In the genomic region with DNA sequence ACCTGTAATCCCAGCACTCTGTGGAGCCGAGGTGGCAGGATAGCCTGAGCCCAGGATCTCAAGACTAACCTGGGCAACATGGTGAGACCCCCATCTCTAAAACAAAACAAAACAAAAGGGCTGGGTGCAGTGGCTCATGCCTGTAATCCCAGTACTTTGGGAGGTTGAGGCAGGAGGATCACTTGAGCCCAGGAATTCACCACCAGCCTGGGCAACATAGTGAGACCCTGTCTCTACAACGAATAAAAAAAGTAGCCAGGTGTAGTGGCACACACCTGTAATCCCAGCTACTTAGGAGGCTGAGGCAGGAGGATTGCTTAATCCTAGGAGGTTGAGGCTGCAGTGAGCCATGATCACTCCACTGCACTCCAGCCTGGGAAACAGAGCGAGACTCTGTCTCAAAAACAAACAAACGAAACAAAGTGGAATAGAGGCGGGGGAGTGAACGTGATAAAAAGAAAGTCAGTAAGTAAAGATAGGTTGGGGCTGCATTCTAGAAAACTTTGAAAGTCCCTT, we compare ENCODE assay signal across 8 cellular contexts. TPM values are rescaled to one million over a fixed set of nuclear protein-coding genes. Genes with fewer than 3 reads are reported as not detected.
A peak's percentile ranks its signal among the peaks of the same experiment; 100 is the strongest.
DNase-seq lines count a peak whose midpoint lies in the region; ATAC-seq and TF ChIP-seq lines count a peak whose summit lies in the region.
"Not testable (repeated sequence)": the region's sequence is repeated elsewhere in the genome, so short reads cannot be mapped to it uniquely, and the experiment has no call there.

No MANE protein-coding gene starts in this region.

- not testable (repeated sequence) for H3K27me3 ChIP-seq in CD4-positive, alpha-beta T cell (ENCODE audit: control insufficient read depth, insufficient read depth, low read length); breast epithelium; heart right ventricle; rectal smooth muscle tissue (ENCODE audit: control insufficient read depth, insufficient read depth, low read length)

- not testable (repeated sequence) for ATAC-seq in CD4-positive, alpha-beta T cell (ENCODE audit: poor library complexity); T-helper 17 cell; heart right ventricle; naive thymus-derived CD8-positive, alpha-beta T cell

- 83 to 85% methylated on average over 6 of the region's 6 CpGs for WGBS in heart right ventricle, 2 donors

- intact Hi-C loops in CD4-positive, alpha-beta T cell (cut with DNase I, micrococcal nuclease); activated T-helper 2 cell treated with anti-CD3 and anti-CD28 coated beads, Interferon-gamma antibody, Interleukin-2, Interleukin-4, amounts not matched to agents 10 μg/mL and 5 μg/mL and 100 μg/mL, durations not matched to agents 14 hours and 24 hours and 36 hours (cut with micrococcal nuclease); breast epithelium (cut with DNase I; ENCODE audit: low total_unique reads); heart right ventricle (cut with DNase I): not testable (repeated sequence)

- not testable (repeated sequence) for H3K9ac ChIP-seq in rectal smooth muscle tissue (ENCODE audit: low read length)

- H3K4me3 ChIP-seq in breast epithelium = peak overlapping the region in 2 of 3 donors; percentile 11 to 39
- not testable (repeated sequence) for H3K4me3 ChIP-seq in heart right ventricle; rectal smooth muscle tissue (ENCODE audit: low read length)

- CTCF ChIA-PET in CD4-positive, alpha-beta T cell (lab: Charles Lee) = interaction anchor here (1.2 kb wide), 1 partner anchor 26 kb away, joined by 5 read pairs; no protein-coding TSS in a partner anchor

- DNase-seq in CD4-positive, alpha-beta T cell; T-helper 17 cell; activated T-helper 2 cell treated with anti-CD3 and anti-CD28 coated beads, Interferon-gamma antibody, Interleukin-2, Interleukin-4, amounts not matched to agents 10 μg/mL and 5 μg/mL and 100 μg/mL, durations not matched to agents 14 hours and 24 hours and 36 hours (ENCODE audit: low spot score); breast epithelium (ENCODE audit: low spot score in 2 of 2); heart right ventricle; naive thymus-derived CD8-positive, alpha-beta T cell: not testable (repeated sequence)

- H3K27me3 Mint-ChIP-seq in CD4-positive, alpha-beta T cell; T-helper 17 cell; activated T-helper 2 cell treated with anti-CD3 and anti-CD28 coated beads, Interferon-gamma antibody, Interleukin-2, Interleukin-4, amounts not matched to agents 10 μg/mL and 5 μg/mL and 100 μg/mL, durations not matched to agents 14 hours and 24 hours and 36 hours (ENCODE audit: low read depth); naive thymus-derived CD8-positive, alpha-beta T cell: not testable (repeated sequence)

- H3K27ac Mint-ChIP-seq in CD4-positive, alpha-beta T cell = peak overlapping the region; percentile 94
- H3K27ac Mint-ChIP-seq in T-helper 17 cell = peak overlapping the region; percentile 88
- peak overlapping the region; percentile 81 for H3K27ac Mint-ChIP-seq in activated T-helper 2 cell treated with anti-CD3 and anti-CD28 coated beads, Interferon-gamma antibody, Interleukin-2, Interleukin-4, amounts not matched to agents 10 μg/mL and 5 μg/mL and 100 μg/mL, durations not matched to agents 14 hours and 24 hours and 36 hours
- peak overlapping the region; percentile 88 to 100 (median 98) for H3K27ac Mint-ChIP-seq in naive thymus-derived CD8-positive, alpha-beta T cell

- not testable (repeated sequence) for H3K9me3 Mint-ChIP-seq in CD4-positive, alpha-beta T cell; naive thymus-derived CD8-positive, alpha-beta T cell
- peaks cover 15% of the 10 kb centered on the region for H3K9me3 Mint-ChIP-seq in activated T-helper 2 cell treated with anti-CD3 and anti-CD28 coated beads, Interferon-gamma antibody, Interleukin-2, Interleukin-4, amounts not matched to agents 10 μg/mL and 5 μg/mL and 100 μg/mL, durations not matched to agents 14 hours and 24 hours and 36 hours

- POLR2A ChIA-PET in CD4-positive, alpha-beta T cell (lab: Charles Lee) = interaction anchor here (1.2 to 3.5 kb wide), 4 partner anchors 25 to 185 kb away, joined by 5 to 26 read pairs (median 22); partner anchors contain the start of gene LITAF
- POLR2A ChIA-PET in naive thymus-derived CD8-positive, alpha-beta T cell (lab: Charles Lee) = interaction anchor here (0.8 to 1.6 kb wide), 4 partner anchors 23 to 84 kb away, joined by 3 to 9 read pairs (median 4); partner anchors contain the start of gene LITAF

- peaks cover 4 to 14% of the 10 kb centered on the region in 2 donors for H3K4me1 ChIP-seq in breast epithelium
- H3K4me1 ChIP-seq in heart right ventricle = peaks cover 0 to 57% (median 26%) of the 10 kb centered on the region in 9 donors
- not testable (repeated sequence) for H3K4me1 ChIP-seq in rectal smooth muscle tissue (ENCODE audit: control insufficient read depth, insufficient read depth, low read length)

- peak overlapping the region; percentile 62 for H3K27ac ChIP-seq in CD4-positive, alpha-beta T cell (ENCODE audit: low read depth, low read length)
- peak overlapping the region; percentile 80 to 87 for H3K27ac ChIP-seq in breast epithelium
- H3K27ac ChIP-seq in heart right ventricle = peak overlapping the region in 8 of 10 donors; percentile 1 to 84 (median 54)
- peak overlapping the region; percentile 48 for H3K27ac ChIP-seq in rectal smooth muscle tissue (ENCODE audit: low read depth, low read length)
- peak overlapping the region; percentile 97 for H3K27ac ChIP-seq in temporal lobe (ENCODE audit: low read depth, low read length)

- TF ChIP-seq CTCF in CD4-positive, alpha-beta T cell (IDR thresholded peaks at IDR 0.05); breast epithelium (IDR thresholded peaks at IDR 0.05); heart right ventricle (IDR thresholded peaks at IDR 0.05): not testable (repeated sequence)

- peaks cover 69% of the 10 kb centered on the region for H3K4me1 Mint-ChIP-seq in CD4-positive, alpha-beta T cell (ENCODE audit: low read depth)
- H3K4me1 Mint-ChIP-seq in T-helper 17 cell = peaks cover 35% of the 10 kb centered on the region
- peaks cover 48% of the 10 kb centered on the region for H3K4me1 Mint-ChIP-seq in activated T-helper 2 cell treated with anti-CD3 and anti-CD28 coated beads, Interferon-gamma antibody, Interleukin-2, Interleukin-4, amounts not matched to agents 10 μg/mL and 5 μg/mL and 100 μg/mL, durations not matched to agents 14 hours and 24 hours and 36 hours (ENCODE audit: low read depth)
- H3K4me1 Mint-ChIP-seq in naive thymus-derived CD8-positive, alpha-beta T cell = peaks cover 35 to 87% (median 70%) of the 10 kb centered on the region in 4 donors

- H3K4me3 Mint-ChIP-seq in CD4-positive, alpha-beta T cell = peak overlapping the region; percentile 65
- H3K4me3 Mint-ChIP-seq in T-helper 17 cell; activated T-helper 2 cell treated with anti-CD3 and anti-CD28 coated beads, Interferon-gamma antibody, Interleukin-2, Interleukin-4, amounts not matched to agents 10 μg/mL and 5 μg/mL and 100 μg/mL, durations not matched to agents 14 hours and 24 hours and 36 hours (ENCODE audit: low read depth): not testable (repeated sequence)
- H3K4me3 Mint-ChIP-seq in naive thymus-derived CD8-positive, alpha-beta T cell = peak overlapping the region in 9 of 10 donors; percentile 35 to 80 (median 70)

- H3K9me3 ChIP-seq in CD4-positive, alpha-beta T cell (ENCODE audit: control insufficient read depth, low read length); T-helper 17 cell (ENCODE audit: control insufficient read depth, low read length, poor library complexity, severe bottlenecking); breast epithelium: not testable (repeated sequence)
- peaks cover 0 to 12% (median 0%) of the 10 kb centered on the region in 11 donors for H3K9me3 ChIP-seq in heart right ventricle

- not testable (repeated sequence) for H3K36me3 ChIP-seq in breast epithelium
- peaks cover 0 to 72% (median 20%) of the 10 kb centered on the region in 9 donors for H3K36me3 ChIP-seq in heart right ventricle
- H3K36me3 ChIP-seq in rectal smooth muscle tissue (ENCODE audit: control insufficient read depth, insufficient read depth, low read length) = peaks cover 17% of the 10 kb centered on the region

- H3K36me3 Mint-ChIP-seq in CD4-positive, alpha-beta T cell (ENCODE audit: low read depth) = peaks cover 62% of the 10 kb centered on the region
- not testable (repeated sequence) for H3K36me3 Mint-ChIP-seq in T-helper 17 cell (ENCODE audit: low read depth)
- peaks cover 54% of the 10 kb centered on the region for H3K36me3 Mint-ChIP-seq in activated T-helper 2 cell treated with anti-CD3 and anti-CD28 coated beads, Interferon-gamma antibody, Interleukin-2, Interleukin-4, amounts not matched to agents 10 μg/mL and 5 μg/mL and 100 μg/mL, durations not matched to agents 14 hours and 24 hours and 36 hours (ENCODE audit: low read depth)
- peaks cover 0 to 44% (median 30%) of the 10 kb centered on the region in 3 donors for H3K36me3 Mint-ChIP-seq in naive thymus-derived CD8-positive, alpha-beta T cell

- not testable (repeated sequence) for TF ChIP-seq POLR2A in breast epithelium (IDR thresholded peaks at IDR 0.05)

RNA-seq across cellular contexts. Expression of gene LITAF, which starts 28.4 kb away (rescaled TPM):
- 100 to 1,000 TPM; 226 to 257 TPM for total RNA-seq in CD4-positive, alpha-beta T cell
- total RNA-seq in T-helper 17 cell = 100 to 1,000 TPM in 1 of 2 donors, 10 to 100 TPM in 1; 93.1 to 155 TPM
- 121 and 135 TPM in 2 replicates for total RNA-seq in activated T-helper 2 cell treated with anti-CD3 and anti-CD28 coated beads, Interferon-gamma antibody, Interleukin-2, Interleukin-4, amounts not matched to agents 10 μg/mL and 5 μg/mL and 100 μg/mL, durations not matched to agents 14 hours and 24 hours and 36 hours
- total RNA-seq in breast epithelium = 100 to 1,000 TPM in 1 of 3 donors, 10 to 100 TPM in 2; 50.6 to 109 (median 59.0) TPM
- total RNA-seq in heart right ventricle = 10 to 100 TPM; 29.5 to 96.9 (median 41.6) TPM
- 10 to 100 TPM; 13.3 to 19.2 TPM for polyA plus RNA-seq in heart right ventricle
- total RNA-seq in naive thymus-derived CD8-positive, alpha-beta T cell = 100 to 1,000 TPM; 169 to 176 TPM
- 100 to 1,000 TPM; 553 to 770 (median 597) TPM for polyA plus RNA-seq in naive thymus-derived CD8-positive, alpha-beta T cell
- total RNA-seq in temporal lobe = 13.0 TPM
